25 cellular contexts compared by ENCODE assay signal in the genomic region with DNA sequence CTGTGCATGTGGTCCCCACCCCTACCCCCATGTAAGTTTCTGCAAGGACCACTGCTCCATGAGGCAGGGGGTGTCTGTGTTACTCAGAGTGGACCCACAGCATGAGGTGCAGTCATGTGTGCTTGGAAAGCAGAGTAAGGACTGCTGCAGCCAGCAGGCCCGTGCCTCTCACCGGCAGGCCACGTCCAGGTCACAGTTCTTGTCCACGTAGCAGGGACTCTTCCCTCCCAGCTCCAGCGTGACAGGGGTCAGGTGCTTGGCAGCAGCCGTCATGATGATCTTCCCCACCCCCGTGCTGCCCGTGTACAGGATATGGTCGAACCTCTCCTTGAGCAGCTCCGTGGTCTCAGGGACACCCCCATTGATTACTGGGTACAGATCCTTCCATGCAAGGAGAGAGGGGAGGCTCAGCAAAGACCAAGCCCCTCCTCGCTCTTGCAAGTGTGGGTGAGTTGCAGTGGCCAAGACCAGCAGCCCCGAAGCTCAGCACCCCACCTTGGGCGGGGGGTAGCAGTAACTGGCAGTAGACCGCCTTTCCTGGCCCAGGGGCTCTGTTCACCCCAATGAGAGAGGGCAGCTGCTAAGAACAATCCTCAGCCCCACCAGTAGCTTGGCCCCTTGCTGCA. TPM values are rescaled to one million over a fixed set of nuclear protein-coding genes. Genes with fewer than 3 reads are reported as not detected.
A peak's percentile ranks its signal among the peaks of the same experiment; 100 is the strongest.
DNase-seq lines count a peak whose midpoint lies in the region; ATAC-seq, FAIRE-seq and TF ChIP-seq lines count a peak whose summit lies in the region.
"Had no signal": no experiment of that assay in that cellular context is flagged by ENCODE, and none has a peak within 500 bp of the region (broad histone marks: within the 10 kb centered on the region; RNA-seq: fewer than 3 reads in every experiment).

No MANE protein-coding gene starts in this region.

- no TSS peak for BruUV-seq in IMR-90 (replicated peaks; lab: Mats Ljungman, UMichigan)
- no TSS peak for BruUV-seq in HepG2 (replicated peaks; lab: Mats Ljungman, UMichigan)

- H3K27me3 ChIP-seq in IMR-90 (ENCODE audit: control insufficient read depth, insufficient read depth, low read length) = peaks cover 24% of the 10 kb centered on the region
- H3K27me3 ChIP-seq in bronchial epithelial cell (ENCODE audit: control insufficient read depth, insufficient read depth, low read length) = no peaks in the 10 kb centered on the region
- H3K27me3 ChIP-seq in HepG2 (ENCODE audit: control insufficient read depth in 1 of 2, insufficient read depth in 2 of 2, low read length in 2 of 2) = no peaks in the 10 kb centered on the region; a peak in 1 of 5 replicates
- no peaks in the 10 kb centered on the region for H3K27me3 ChIP-seq in osteoblast (ENCODE audit: insufficient read depth, low read length)

- TF ChIP-seq RAD21 in IMR-90 (IDR thresholded peaks at IDR 0.05; ENCODE audit: low read length) = no peak
- no peak for TF ChIP-seq RAD21 in HepG2 (CRISPR knock-in tag; IDR thresholded peaks at IDR 0.05)

- H2AK9ac ChIP-seq in IMR-90 (replicated peaks; ENCODE audit: low read depth, low read length, poor library complexity) = no peak overlapping the region

- no peak overlapping the region for H4K8ac ChIP-seq in IMR-90 (ENCODE audit: low read depth in 2 of 2, low read length in 2 of 2)

- H3K9me3 ChIP-seq in IMR-90 (ENCODE audit: control insufficient read depth, insufficient read depth, low read length) (no peaks in the 10 kb centered on the region), HepG2 (ENCODE audit: low read length) (no peaks in the 10 kb centered on the region), osteoblast (ENCODE audit: low read depth, low read length) (no peaks in the 10 kb centered on the region)
- H3K9me3 ChIP-seq: Caco-2 had no signal

- no peak overlapping the region for H2BK20ac ChIP-seq in IMR-90 (ENCODE audit: low read depth, low read length)

- TF ChIP-seq CTCF in IMR-90 (conservative IDR thresholded peaks at IDR 0.05; ENCODE audit: low read depth, low read length) (no peak), bronchial epithelial cell (IDR thresholded peaks at IDR 0.05; ENCODE audit: insufficient read depth, low read length, severe bottlenecking) (no peak), HepG2 (CRISPR knock-in tag; IDR thresholded peaks at IDR 0.05) (no peak), osteoblast (IDR thresholded peaks at IDR 0.05; ENCODE audit: extremely low read depth, low read depth, low read length) (no peak), glutamatergic neuron (IDR thresholded peaks at IDR 0.05; ENCODE audit: partially characterized antibody, unreplicated experiment) (no peak)

- CTCF ChIA-PET in IMR-90 (lab: Yijun Ruan, JAX) (no interaction called here), HepG2 (lab: Yijun Ruan, JAX; ENCODE audit: low intra/inter-chr PET ratio, low total read pairs) (no interaction called here)

- TF ChIP-seq EP300 in HepG2 (IDR thresholded peaks at IDR 0.05; ENCODE audit: low read depth in 2 of 2, low read length in 2 of 2) (no peak), HepG2 (CRISPR knock-in tag; IDR thresholded peaks at IDR 0.05; ENCODE audit: borderline replicate concordance) (no peak)

- FAIRE-seq in bronchial epithelial cell (lab: Jason Lieb, UNC) = peak; percentile 52
- FAIRE-seq in HepG2 (lab: Jason Lieb, UNC) = no peak
- FAIRE-seq: A204.1, D721Med, GM12892, GM18507 had no signal

- no peaks in the 10 kb centered on the region for H3K9me3 Mint-ChIP-seq in glutamatergic neuron (ENCODE audit: unreplicated experiment)
- H3K9me3 Mint-ChIP-seq: CD4-positive, alpha-beta T cell; HFFc6 had no signal

- H2AFZ ChIP-seq in IMR-90 (replicated peaks; ENCODE audit: low read length, poor library complexity) (peak overlapping the region; percentile 23), HepG2 (ENCODE audit: low read length) (no peak overlapping the region), osteoblast (ENCODE audit: low read length) (no peak overlapping the region)
- H2AFZ ChIP-seq: GM23248 had no signal

- H3K79me2 ChIP-seq in HepG2 (ENCODE audit: insufficient read depth, low read length) (no peaks in the 10 kb centered on the region), osteoblast (ENCODE audit: insufficient read depth, low read length) (no peaks in the 10 kb centered on the region)

- ATAC-seq in IMR-90 (ENCODE audit: low read depth) (no peak), HepG2 (no peak; the same call in 2 of the 3 replicates)
- ATAC-seq: HCT116 had no signal

- no peak overlapping the region for H3K23ac ChIP-seq in IMR-90 (ENCODE audit: low read depth, low read length)

- H4K91ac ChIP-seq in IMR-90 (ENCODE audit: insufficient read depth, low read depth, low read length) = no peak overlapping the region

- no peak overlapping the region for H3K18ac ChIP-seq in IMR-90 (ENCODE audit: low read depth, low read length)

- H2AK5ac ChIP-seq in IMR-90 (ENCODE audit: low read depth, low read length) = no peak overlapping the region

- H3K14ac ChIP-seq in IMR-90 (replicated peaks; ENCODE audit: low read depth, low read length) = no peak overlapping the region

- no peaks in the 10 kb centered on the region for H3K79me1 ChIP-seq in IMR-90 (ENCODE audit: low read depth in 1 of 2, low read length in 2 of 2)

- H3K4me1 ChIP-seq in IMR-90 (ENCODE audit: control insufficient read depth, insufficient read depth, low read length) (no peaks in the 10 kb centered on the region), HepG2 (ENCODE audit: insufficient read depth, low read length) (peaks cover 40% of the 10 kb centered on the region), osteoblast (ENCODE audit: insufficient read depth, low read length) (peaks cover 3% of the 10 kb centered on the region)

- H3K4me2 ChIP-seq in IMR-90 (ENCODE audit: low read depth, low read length) (no peak overlapping the region), HepG2 (ENCODE audit: low read depth, low read length) (no peak overlapping the region), osteoblast (ENCODE audit: insufficient read depth, low read length) (no peak overlapping the region)

- H3K9ac ChIP-seq in IMR-90 (ENCODE audit: low read depth, low read length) = no peak overlapping the region
- H3K9ac ChIP-seq in HepG2 (ENCODE audit: insufficient read depth, low read depth, low read length) = no peak overlapping the region
- H3K9ac ChIP-seq: GM23248 had no signal

- no peak overlapping the region for H2BK15ac ChIP-seq in IMR-90 (ENCODE audit: low read depth, low read length)

- no peaks in the 10 kb centered on the region for H3K4me1 Mint-ChIP-seq in glutamatergic neuron (ENCODE audit: low read depth, unreplicated experiment)

- H2BK120ac ChIP-seq in IMR-90 (ENCODE audit: low read depth, low read length) = no peak overlapping the region

- 60% methylated on average over 1 of the region's 14 CpGs; no CpG with 5 or more reads in 1 of the 2 experiments for WGBS in IMR-90 (ENCODE audit: extremely low coverage in 2 of 2, insufficient read length in 1 of 2), 2 experiments
- 86% methylated on average over 7 of the region's 14 CpGs for WGBS in HepG2 (ENCODE audit: low lambda C conversion rate)

- DNase-seq in IMR-90 (no peak), bronchial epithelial cell (ENCODE audit: low read depth) (no peak), HepG2 (ENCODE audit: low spot score) (no peak), osteoblast (ENCODE audit: insufficient read length, low spot score, missing footprints) (peak; percentile 44), hippocampal formation (lab: John Stamatoyannopoulos, UW) (no peak), NCI-H446 treated with DMSO at 0.1 percent for 48 hours (lab: John Stamatoyannopoulos, UW) (no peak), glutamatergic neuron (no peak)
- DNase-seq: AML-193; Caco-2; CD4-positive, alpha-beta T cell; DMS79; GDM1; GM23248; HFFc6 had no signal

- H3K4me3 ChIP-seq in IMR-90 (ENCODE audit: insufficient read depth, low read depth, low read length) (no peak overlapping the region), bronchial epithelial cell (ENCODE audit: low read depth, low read length) (no peak overlapping the region), HepG2 (replicated peaks in 1 of 3; ENCODE audit: insufficient read depth in 1 of 3, low read depth in 2 of 3, low read length in 3 of 3) (no peak overlapping the region), osteoblast (ENCODE audit: insufficient read depth, low read length) (no peak overlapping the region)
- H3K4me3 ChIP-seq: GM23248 had no signal

- POLR2A ChIA-PET in IMR-90 (lab: Charles Lee; ENCODE audit: unreplicated experiment) (no interaction called here), HepG2 (lab: Yijun Ruan, JAX) (interaction anchor here (1.5 kb wide), 1 partner anchor 14 kb away, joined by 5 read pairs; no protein-coding TSS in a partner anchor)

- H3K56ac ChIP-seq in IMR-90 (ENCODE audit: extremely low read depth, insufficient read depth, low read length) = no peak overlapping the region

- no peaks in the 10 kb centered on the region for H3K36me3 Mint-ChIP-seq in glutamatergic neuron (ENCODE audit: unreplicated experiment)

- in situ Hi-C loops in IMR-90 (cut with MboI; ENCODE audit: low sequenced_read_pairs) (no loop called here), HepG2 (cut with HindIII; ENCODE audit: extremely low pct_ligation_motif_present, low pct_unique_long_range_greater_than_20kb) (no loop called here)

- intact Hi-C loops in IMR-90 (cut with micrococcal nuclease) = no loop called here
- intact Hi-C loops in HepG2 (cut with micrococcal nuclease; ENCODE audit: unreplicated experiment) = no loop called here

- H3K4me3 Mint-ChIP-seq in glutamatergic neuron (ENCODE audit: unreplicated experiment) = no peak overlapping the region
- H3K4me3 Mint-ChIP-seq: HFFc6 had no signal

- H3K27ac Mint-ChIP-seq in glutamatergic neuron (ENCODE audit: unreplicated experiment) = no peak overlapping the region
- H3K27ac Mint-ChIP-seq: CD4-positive, alpha-beta T cell; HFFc6 had no signal

- no peak overlapping the region for H2BK5ac ChIP-seq in IMR-90 (ENCODE audit: low read depth, low read length, poor library complexity, severe bottlenecking)

- dilution Hi-C loops in IMR-90 (cut with HindIII; ENCODE audit: low sequenced_read_pairs, unreplicated experiment) = no loop called here

- H3K27me3 Mint-ChIP-seq in glutamatergic neuron (ENCODE audit: unreplicated experiment) = peaks cover 15% of the 10 kb centered on the region
- H3K27me3 Mint-ChIP-seq: CD4-positive, alpha-beta T cell had no signal

- no peak overlapping the region for H3K4ac ChIP-seq in IMR-90 (ENCODE audit: low read depth, low read length)

- TF ChIP-seq POLR2A in IMR-90 (IDR thresholded peaks at IDR 0.05; ENCODE audit: low read depth, low read length) (no peak), HepG2 (IDR thresholded peaks at IDR 0.05; ENCODE audit: insufficient read depth in 1 of 2, low read depth in 2 of 2, low read length in 2 of 2) (no peak)

- H4K5ac ChIP-seq in IMR-90 (ENCODE audit: low read depth, low read length) = no peak overlapping the region

- no peaks in the 10 kb centered on the region for H3K36me3 ChIP-seq in IMR-90 (ENCODE audit: control insufficient read depth, insufficient read depth, low read length)
- peaks cover 39% of the 10 kb centered on the region for H3K36me3 ChIP-seq in bronchial epithelial cell (ENCODE audit: control insufficient read depth, insufficient read depth, low read length)
- H3K36me3 ChIP-seq in HepG2 (replicated peaks in 1 of 2; ENCODE audit: control insufficient read depth in 1 of 2, insufficient read depth in 2 of 2, low read length in 2 of 2) = no peaks in the 10 kb centered on the region
- H3K36me3 ChIP-seq in osteoblast (ENCODE audit: insufficient read depth, low read length) = no peaks in the 10 kb centered on the region

- H3K27ac ChIP-seq in IMR-90 (ENCODE audit: insufficient read depth, low read length) = no peak overlapping the region
- no peak overlapping the region for H3K27ac ChIP-seq in HepG2 (ENCODE audit: extremely low read length, insufficient read depth, low read length)
- H3K27ac ChIP-seq in osteoblast (ENCODE audit: low read depth, low read length) = no peak overlapping the region
- H3K27ac ChIP-seq: C4-2B, GM23248, HL-60 had no signal

- H4K20me1 ChIP-seq in IMR-90 (ENCODE audit: insufficient read depth, low read length) = no peaks in the 10 kb centered on the region
- no peaks in the 10 kb centered on the region for H4K20me1 ChIP-seq in HepG2 (ENCODE audit: insufficient read depth, low read length)
- no peaks in the 10 kb centered on the region for H4K20me1 ChIP-seq in osteoblast (ENCODE audit: insufficient read depth, low read length)

- H3K9me1 ChIP-seq in IMR-90 (ENCODE audit: insufficient read depth, low read length) = no peaks in the 10 kb centered on the region

RNA-seq across cellular contexts. Expression of gene ALDH3A1, which starts 6.2 kb away (rescaled TPM):
- total RNA-seq in IMR-90 (2012; rRNA removed) (not detected in 2 replicates), bronchial epithelial cell (24.2 and 53.3 TPM in 2 replicates), HepG2 (2016; rRNA removed; fragmentation: Illumina TruSeq; extraction: Trizol) (0.45 and 0.62 TPM in 2 replicates), osteoblast (under 0.01 TPM in 1 of 2 replicates, not detected in the other), glutamatergic neuron (ENCODE audit: unreplicated experiment) (not detected)
- polyA plus RNA-seq in IMR-90 (2012; rRNA removed) (not detected in 2 replicates), HepG2 (2011; rRNA removed) (0.07 and 0.29 TPM in 2 replicates)
- not detected in 2 replicates for polyA plus RNA-seq in IMR-90 (2012; cell fraction: cytosol; rRNA removed)
- not detected in 2 replicates for polyA plus RNA-seq in IMR-90 (2012; cell fraction: nucleus; rRNA removed; ENCODE audit: low replicate concordance)
- 0.18 and 0.61 TPM in 2 replicates for total RNA-seq in HepG2 (2016; cell fraction: cytosol; rRNA removed; fragmentation: Illumina TruSeq; extraction: Trizol; ENCODE audit: low read depth)
- 0.50 and 0.65 TPM in 2 replicates for total RNA-seq in HepG2 (2016; cell fraction: insoluble cytoplasmic fraction; rRNA removed; fragmentation: Illumina TruSeq; extraction: Trizol)
- total RNA-seq in HepG2 (2016; cell fraction: membrane; rRNA removed; fragmentation: Illumina TruSeq; extraction: Trizol) = 0.38 and 0.49 TPM in 2 replicates
- 0.25 and 0.50 TPM in 2 replicates for total RNA-seq in HepG2 (2016; cell fraction: nucleus; rRNA removed; fragmentation: Illumina TruSeq; extraction: Trizol)
- polyA plus RNA-seq in HepG2 (2011; cell fraction: cytosol; rRNA removed) = 0.09 TPM in 1 of 2 replicates, not detected in the other
- 0.11 and 0.19 TPM in 2 replicates for polyA plus RNA-seq in HepG2 (2011; cell fraction: nucleus; rRNA removed)
- 0.08 and 0.13 TPM in 2 replicates for polyA plus RNA-seq in HepG2 (2012)
- 0.10 and 0.26 TPM in 2 replicates for polyA plus RNA-seq in HepG2 (2016; cell fraction: cytosol; fragmentation: Illumina TruSeq; extraction: Trizol; ENCODE audit: low read depth)
- 0.56 and 0.68 TPM in 2 replicates for polyA plus RNA-seq in HepG2 (2016; cell fraction: insoluble cytoplasmic fraction; fragmentation: Illumina TruSeq; extraction: Trizol; ENCODE audit: low read depth)
- polyA plus RNA-seq in HepG2 (2016; cell fraction: membrane; fragmentation: Illumina TruSeq; extraction: Trizol; ENCODE audit: low read depth) = 0.30 and 0.86 TPM in 2 replicates
- 0.92 and 2.1 TPM in 2 replicates for polyA plus RNA-seq in HepG2 (2016; cell fraction: nucleus; fragmentation: Illumina TruSeq; extraction: Trizol; ENCODE audit: insufficient read depth, low read depth)
- polyA minus RNA-seq in HepG2 (2011; rRNA and poly(A)+ RNA removed; ENCODE audit: low replicate concordance) = 10.9 TPM in 1 of 2 replicates, not detected in the other
- not detected in 2 replicates for polyA minus RNA-seq in HepG2 (2011; cell fraction: cytosol; rRNA and poly(A)+ RNA removed)
- not detected in 2 replicates for polyA minus RNA-seq in HepG2 (2011; cell fraction: nucleus; rRNA and poly(A)+ RNA removed)
- total RNA-seq: CD4-positive, alpha-beta T cell; Daoy had no signal

RNA-seq across cellular contexts. Expression of gene SLC47A2, which starts 25.6 kb away (rescaled TPM):
- not detected in 2 replicates for total RNA-seq in IMR-90 (2012; rRNA removed)
- not detected in 2 replicates for polyA plus RNA-seq in IMR-90 (2012; rRNA removed)
- polyA plus RNA-seq in IMR-90 (2012; cell fraction: cytosol; rRNA removed) = not detected in 2 replicates
- polyA plus RNA-seq in IMR-90 (2012; cell fraction: nucleus; rRNA removed; ENCODE audit: low replicate concordance) = not detected in 2 replicates
- 0.77 and 0.79 TPM in 2 replicates for total RNA-seq in bronchial epithelial cell
- total RNA-seq in HepG2 (2016; rRNA removed; fragmentation: Illumina TruSeq; extraction: Trizol) = 0.04 TPM in 1 of 2 replicates, not detected in the other
- total RNA-seq in HepG2 (2016; cell fraction: cytosol; rRNA removed; fragmentation: Illumina TruSeq; extraction: Trizol; ENCODE audit: low read depth) = not detected in 2 replicates
- 0.04 TPM in 1 of 2 replicates, not detected in the other for total RNA-seq in HepG2 (2016; cell fraction: insoluble cytoplasmic fraction; rRNA removed; fragmentation: Illumina TruSeq; extraction: Trizol)
- total RNA-seq in HepG2 (2016; cell fraction: membrane; rRNA removed; fragmentation: Illumina TruSeq; extraction: Trizol) = 0.06 TPM in 1 of 2 replicates, not detected in the other
- 0.25 TPM in 1 of 2 replicates, not detected in the other for total RNA-seq in HepG2 (2016; cell fraction: nucleus; rRNA removed; fragmentation: Illumina TruSeq; extraction: Trizol)
- polyA plus RNA-seq in HepG2 (2011; rRNA removed) = not detected in 2 replicates
- not detected in 2 replicates for polyA plus RNA-seq in HepG2 (2011; cell fraction: cytosol; rRNA removed)
- polyA plus RNA-seq in HepG2 (2011; cell fraction: nucleus; rRNA removed) = not detected in 2 replicates
- 0.07 and 0.17 TPM in 2 replicates for polyA plus RNA-seq in HepG2 (2012)
- not detected in 2 replicates for polyA plus RNA-seq in HepG2 (2016; cell fraction: cytosol; fragmentation: Illumina TruSeq; extraction: Trizol; ENCODE audit: low read depth)
- not detected in 2 replicates for polyA plus RNA-seq in HepG2 (2016; cell fraction: insoluble cytoplasmic fraction; fragmentation: Illumina TruSeq; extraction: Trizol; ENCODE audit: low read depth)
- polyA plus RNA-seq in HepG2 (2016; cell fraction: membrane; fragmentation: Illumina TruSeq; extraction: Trizol; ENCODE audit: low read depth) = not detected in 2 replicates
- polyA plus RNA-seq in HepG2 (2016; cell fraction: nucleus; fragmentation: Illumina TruSeq; extraction: Trizol; ENCODE audit: insufficient read depth, low read depth) = not detected in 2 replicates
- polyA minus RNA-seq in HepG2 (2011; rRNA and poly(A)+ RNA removed; ENCODE audit: low replicate concordance) = 0.21 TPM in 1 of 2 replicates, not detected in the other
- not detected in 2 replicates for polyA minus RNA-seq in HepG2 (2011; cell fraction: cytosol; rRNA and poly(A)+ RNA removed)
- not detected in 2 replicates for polyA minus RNA-seq in HepG2 (2011; cell fraction: nucleus; rRNA and poly(A)+ RNA removed)
- total RNA-seq in osteoblast = not detected in 2 replicates
- total RNA-seq in glutamatergic neuron (ENCODE audit: unreplicated experiment) = not detected
- total RNA-seq: CD4-positive, alpha-beta T cell; Daoy; GM23248; H7; HFFc6; HT1080 had no signal
- polyA plus RNA-seq: BJ, GM23248 had no signal

Comparison
In these comparisons a context has a peak if more than half of its experiments do, and no peak if none do; other contexts are left out.
1. RNA of gene ALDH3A1, which starts 6.2 kb away (total RNA-seq): 24.2 to 53.3 TPM in bronchial epithelial cell; 0.18 to 0.65 TPM in HepG2, not detected in IMR-90, under 0.01 TPM in osteoblast and not detected in glutamatergic neuron (single experiment); every median in the first group is over 10 times any median in the second.